ENCODE assay signal across 14 cellular contexts in the genomic region with DNA sequence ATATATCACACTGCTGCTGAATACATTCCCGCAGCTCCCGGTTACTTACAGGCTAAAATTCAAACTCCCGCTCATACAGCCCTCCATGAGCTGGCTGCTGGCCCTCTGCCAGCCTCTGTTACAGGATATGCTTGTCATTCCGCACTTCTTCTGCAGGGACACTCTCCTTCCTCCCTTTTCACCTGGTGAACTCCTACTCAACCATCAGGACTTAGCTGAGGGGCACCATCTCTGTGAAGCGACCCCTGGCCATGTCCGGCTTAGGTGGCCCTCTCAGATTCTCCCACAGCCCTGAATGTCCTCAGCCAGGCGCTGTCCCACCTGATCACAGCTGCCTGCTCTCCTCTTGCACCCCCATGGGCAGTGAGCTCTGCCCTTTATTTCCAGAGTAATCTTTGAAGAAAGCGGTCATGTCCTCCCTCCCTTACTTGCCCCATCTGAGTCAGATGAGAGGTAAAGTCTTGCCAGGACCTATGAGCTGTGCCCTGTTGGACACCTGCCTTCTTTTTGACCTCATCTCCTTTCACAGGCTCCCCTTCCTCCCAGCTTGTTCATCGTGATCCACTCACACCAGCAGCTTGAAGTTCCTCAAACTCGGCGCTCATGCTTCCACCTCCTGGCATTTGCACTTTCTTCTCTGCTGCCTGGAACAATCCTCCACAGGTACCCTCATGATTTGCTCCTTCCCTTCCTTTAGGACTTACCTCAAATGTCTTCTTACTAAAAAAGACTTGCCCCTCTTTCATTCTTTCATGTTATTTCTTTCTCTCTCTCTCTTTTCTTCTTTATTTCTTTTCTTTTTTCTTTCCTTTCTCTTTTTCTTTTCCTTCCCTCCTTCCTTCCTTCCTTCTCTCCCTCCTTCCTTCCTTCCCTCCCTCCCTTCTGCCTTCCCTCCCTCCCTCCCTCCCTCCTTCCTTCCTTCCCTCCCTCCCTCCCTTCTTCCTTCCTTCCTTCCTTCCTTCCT. TPM values are rescaled to one million over a fixed set of nuclear protein-coding genes. Genes with fewer than 3 reads are reported as not detected.
DNase-seq lines count a peak whose midpoint lies in the region; ATAC-seq and TF ChIP-seq lines count a peak whose summit lies in the region.
"Had no signal": no experiment of that assay in that cellular context is flagged by ENCODE, and none has a peak within 500 bp of the region (broad histone marks: within the 10 kb centered on the region; RNA-seq: fewer than 3 reads in every experiment).

No MANE protein-coding gene starts in this region.

- H3K27me3 ChIP-seq in RWPE2 (ENCODE audit: insufficient read depth, poor library complexity, severe bottlenecking): peaks cover 8% of the 10 kb centered on the region

- POLR2A ChIA-PET in activated CD8-positive, alpha-beta T cell treated with anti-CD3 and anti-CD28 coated beads for 36 hours (lab: Charles Lee): interaction anchor here (0.6 kb wide), 1 partner anchor 821 kb away, joined by 3 read pairs; no protein-coding TSS in a partner anchor

- TF ChIP-seq CTCF in RWPE2 (IDR thresholded peaks at IDR 0.05; ENCODE audit: poor library complexity, severe bottlenecking) (no peak), fibroblast of pulmonary artery (IDR thresholded peaks at IDR 0.05; ENCODE audit: low read length, missing control alignments) (no peak)
- TF ChIP-seq CTCF in activated CD8-positive, alpha-beta T cell treated with anti-CD3 and anti-CD28 coated beads for 36 hours (IDR thresholded peaks at IDR 0.05): no peak

- DNase-seq in DMS153 (lab: John Stamatoyannopoulos, UW) (peak; percentile 11), HT1080 (ENCODE audit: low read depth) (peak; percentile 77), RWPE2 (ENCODE audit: low spot score) (peak; percentile 95), fibroblast of pulmonary artery (ENCODE audit: low read depth) (peak; percentile 38)
- DNase-seq in activated CD8-positive, alpha-beta memory T cell treated with anti-CD3 and anti-CD28 coated beads, Interleukin-2, amount 50 U/mL, for 4 hours: no peak
- DNase-seq in activated CD8-positive, alpha-beta T cell treated with anti-CD3 and anti-CD28 coated beads for 36 hours: no peak
- DNase-seq: activated naive CD8-positive, alpha-beta T cell treated with anti-CD3 and anti-CD28 coated beads, Interleukin-2, amount 10 ng/mL, durations not matched to agents 7 days and 5 days; CD4-positive, alpha-beta memory T cell; esophagus squamous epithelium; KG1; spleen had no signal

- no peak overlapping the region for H3K4me3 Mint-ChIP-seq in activated CD8-positive, alpha-beta T cell treated with anti-CD3 and anti-CD28 coated beads for 36 hours
- H3K4me3 Mint-ChIP-seq: activated naive CD8-positive, alpha-beta T cell treated with anti-CD3 and anti-CD28 coated beads, Interleukin-2, amount 10 ng/mL, durations not matched to agents 7 days and 5 days; CD4-positive, alpha-beta memory T cell; mesothelial cell of epicardium had no signal

- CTCF ChIA-PET in activated CD8-positive, alpha-beta T cell treated with anti-CD3 and anti-CD28 coated beads for 36 hours (lab: Charles Lee): interaction anchor here (2.7 to 3.0 kb wide), 2 partner anchors 32 to 64 kb away, joined by 10 to 13 read pairs; no protein-coding TSS in a partner anchor

- H3K36me3 ChIP-seq in RWPE2 (ENCODE audit: low read depth): no peaks in the 10 kb centered on the region
- H3K36me3 ChIP-seq: esophagus squamous epithelium, pancreas, spleen had no signal

- ATAC-seq in RWPE2 (ENCODE audit: low read depth) (peak; percentile 78), HG02840 (IDR thresholded peaks at IDR 0.05; ENCODE audit: low FRiP score, unreplicated experiment) (no peak)
- ATAC-seq in activated CD8-positive, alpha-beta T cell treated with anti-CD3 and anti-CD28 coated beads for 36 hours: no peak
- ATAC-seq: pancreas had no signal

- peaks cover 26% of the 10 kb centered on the region for H3K4me1 ChIP-seq in RWPE2 (ENCODE audit: insufficient read depth, poor library complexity, severe bottlenecking)
- H3K4me1 ChIP-seq: pancreas had no signal

- H3K27ac ChIP-seq in RWPE2 (ENCODE audit: poor library complexity, severe bottlenecking): peak overlapping the region; percentile 46
- H3K27ac ChIP-seq: esophagus squamous epithelium, pancreas, spleen had no signal

- H3K27me3 Mint-ChIP-seq in activated CD8-positive, alpha-beta T cell treated with anti-CD3 and anti-CD28 coated beads for 36 hours: peaks cover 47% of the 10 kb centered on the region

- H3K36me3 Mint-ChIP-seq in activated CD8-positive, alpha-beta T cell treated with anti-CD3 and anti-CD28 coated beads for 36 hours (ENCODE audit: low read depth): no peaks in the 10 kb centered on the region
- H3K36me3 Mint-ChIP-seq: activated naive CD8-positive, alpha-beta T cell treated with anti-CD3 and anti-CD28 coated beads, Interleukin-2, amount 10 ng/mL, durations not matched to agents 7 days and 5 days; CD4-positive, alpha-beta memory T cell; mesothelial cell of epicardium had no signal

- no peaks in the 10 kb centered on the region for H3K4me1 Mint-ChIP-seq in activated CD8-positive, alpha-beta T cell treated with anti-CD3 and anti-CD28 coated beads for 36 hours (ENCODE audit: low read depth)

- no peaks in the 10 kb centered on the region for H3K9me3 Mint-ChIP-seq in activated CD8-positive, alpha-beta T cell treated with anti-CD3 and anti-CD28 coated beads for 36 hours
- H3K9me3 Mint-ChIP-seq: activated naive CD8-positive, alpha-beta T cell treated with anti-CD3 and anti-CD28 coated beads, Interleukin-2, amount 10 ng/mL, durations not matched to agents 7 days and 5 days; mesothelial cell of epicardium had no signal

- intact Hi-C loops in activated CD8-positive, alpha-beta T cell treated with anti-CD3 and anti-CD28 coated beads for 36 hours (cut with micrococcal nuclease): no loop called here

- H3K4me3 ChIP-seq in RWPE2 (ENCODE audit: severe bottlenecking): no peak overlapping the region
- no peak overlapping the region for H3K4me3 ChIP-seq in fibroblast of pulmonary artery (replicated peaks; ENCODE audit: low read depth, low read length)
- H3K4me3 ChIP-seq: esophagus squamous epithelium, pancreas, spleen had no signal

- H3K27ac Mint-ChIP-seq in activated CD8-positive, alpha-beta T cell treated with anti-CD3 and anti-CD28 coated beads for 36 hours: no peak overlapping the region
- H3K27ac Mint-ChIP-seq: activated naive CD8-positive, alpha-beta T cell treated with anti-CD3 and anti-CD28 coated beads, Interleukin-2, amount 10 ng/mL, durations not matched to agents 7 days and 5 days; CD4-positive, alpha-beta memory T cell; mesothelial cell of epicardium had no signal

- H3K9me3 ChIP-seq in RWPE2 (ENCODE audit: severe bottlenecking): no peaks in the 10 kb centered on the region
- H3K9me3 ChIP-seq: esophagus squamous epithelium, pancreas, spleen had no signal

RNA-seq across cellular contexts. Expression of a gene that starts 5.6 kb away (rescaled TPM):
- total RNA-seq in HT1080 (2014; rRNA removed; shearing (Covaris generic)): 0.03 TPM in 1 of 2 replicates, not detected in the other
- polyA plus RNA-seq in HT1080 (2015; cell fraction: cytosol; rRNA removed): 0.17 and 0.47 TPM in 2 replicates
- 0.24 and 0.62 TPM in 2 replicates for polyA plus RNA-seq in HT1080 (2015; cell fraction: nucleus; rRNA removed)
- not detected for total RNA-seq in activated CD8-positive, alpha-beta T cell treated with anti-CD3 and anti-CD28 coated beads for 36 hours
- total RNA-seq: spleen had no signal
- polyA plus RNA-seq: pancreas, spleen had no signal

RNA-seq across cellular contexts. Expression of a gene that starts 39.7 kb away (rescaled TPM):
- total RNA-seq in HT1080 (2014; rRNA removed; shearing (Covaris generic)): 57.7 and 71.9 TPM in 2 replicates
- 105 and 125 TPM in 2 replicates for polyA plus RNA-seq in HT1080 (2015; cell fraction: cytosol; rRNA removed)
- polyA plus RNA-seq in HT1080 (2015; cell fraction: nucleus; rRNA removed): 46.1 and 53.1 TPM in 2 replicates
- total RNA-seq in activated CD8-positive, alpha-beta T cell treated with anti-CD3 and anti-CD28 coated beads for 36 hours: 10 to 100 TPM; 31.1 to 37.4 TPM

Comparison
In these comparisons a context has a peak if more than half of its experiments do, and no peak if none do; other contexts are left out.
1. DNase-seq: peak in DMS153 (single experiment), HT1080 (single experiment), RWPE2 (single experiment) and fibroblast of pulmonary artery (single experiment); none in activated CD8-positive, alpha-beta memory T cell treated with anti-CD3 and anti-CD28 coated beads, Interleukin-2, amount 50 U/mL, for 4 hours (single experiment) and activated CD8-positive, alpha-beta T cell treated with anti-CD3 and anti-CD28 coated beads for 36 hours (single experiment).